Comparison of ENCODE assay signal across 20 cellular contexts in genomic region chr12:43102506-43103269, GRCh38.
"Had no signal": no experiment of that assay in that cellular context is flagged by ENCODE, and none has a peak within 500 bp of the region (broad histone marks: within the 10 kb centered on the region; RNA-seq: fewer than 3 reads in every experiment).

No MANE protein-coding gene starts in this region.

- H3K27ac ChIP-seq: adrenal gland, gastroesophageal sphincter, heart right ventricle, thyroid gland had no signal

- H3K4me1 ChIP-seq: adrenal gland, gastroesophageal sphincter, heart right ventricle, thyroid gland had no signal

- H3K36me3 ChIP-seq: adrenal gland, gastroesophageal sphincter, heart right ventricle, thyroid gland had no signal

- H3K4me3 ChIP-seq: adrenal gland, gastroesophageal sphincter, heart right ventricle, thyroid gland had no signal

- DNase-seq: activated CD4-positive, alpha-beta memory T cell treated with anti-CD3 and anti-CD28 coated beads for 36 hours; activated gamma-delta T cell treated with Interleukin-2 at 50 U/mL for 16 hours; activated T-cell treated with anti-CD3 and anti-CD28 coated beads for 4 hours; adrenal gland; cerebellar nuclear complex; effector CD4-positive, alpha-beta T cell; heart right ventricle; immature natural killer cell; left ventricle myocardium superior; natural killer cell; nucleus accumbens; stimulated activated CD4-positive, alpha-beta T cell treated with anti-CD3 and anti-CD28 coated beads, Interleukin-12 subunit alpha, Interleukin-12 subunit beta, amount 100 ng/mL, for 4 hours; stimulated activated CD4-positive, alpha-beta T cell treated with anti-CD3 and anti-CD28 coated beads, Interleukin-1b, Interleukin-23, amount 100 ng/mL, for 48 hours; stimulated activated naive CD4-positive, alpha-beta T cell treated with Interleukin-2 at 50 U/mL for 16 hours; T-helper 2 cell; thyroid gland had no signal

- H3K9me3 ChIP-seq: adrenal gland, gastroesophageal sphincter, heart right ventricle, thyroid gland had no signal

- H3K27me3 ChIP-seq: adrenal gland, gastroesophageal sphincter, heart right ventricle, thyroid gland had no signal

- ATAC-seq: activated naive CD4-positive, alpha-beta T cell treated with anti-CD3 and anti-CD28 coated beads, Interleukin-2, amount 50 U/mL, for 72 hours; gastroesophageal sphincter; heart right ventricle; left ventricle myocardium superior; natural killer cell had no signal

- FAIRE-seq: bronchial epithelial cell, TTC549 had no signal
